17 cellular contexts compared by ENCODE assay signal in genomic region chr19:34320277-34320676, GRCh38. TPM values are rescaled to one million over a fixed set of nuclear protein-coding genes. Genes with fewer than 3 reads are reported as not detected.
DNase-seq lines count a peak whose midpoint lies in the region; ATAC-seq and TF ChIP-seq lines count a peak whose summit lies in the region.
"Had no signal": no experiment of that assay in that cellular context is flagged by ENCODE, and none has a peak within 500 bp of the region (broad histone marks: within the 10 kb centered on the region; RNA-seq: fewer than 3 reads in every experiment).

No MANE protein-coding gene starts in this region.

- no peak for DNase-seq in H9
- DNase-seq in caudate nucleus (lab: John Stamatoyannopoulos, UW), result peak in 2 of 61 donors; percentile 25 to 33
- no peak for DNase-seq in left lung
- no peak for DNase-seq in spleen
- DNase-seq in DMS 273 (lab: John Stamatoyannopoulos, UW; ENCODE audit: unreplicated experiment), result no peak
- no peak for DNase-seq in DMS153 treated with DMSO at 0.1 percent for 48 hours (lab: John Stamatoyannopoulos, UW; ENCODE audit: unreplicated experiment)
- DNase-seq: activated CD4-positive, alpha-beta T cell treated with anti-CD3 and anti-CD28 coated beads for 1 hour; activated naive CD8-positive, alpha-beta T cell treated with anti-CD3 and anti-CD28 coated beads for 36 hours; activated T-cell treated with anti-CD3 and anti-CD28 coated beads for 4 hours; BE2C; central memory CD4-positive, alpha-beta T cell; DMS79; KBM-7; NCI-H1417; upper lobe of left lung had no signal

- H3K36me3 ChIP-seq in left lung (peaks cover 0 to 21% of the 10 kb centered on the region in 2 donors), spleen (peaks cover 0 to 56% (median 31%) of the 10 kb centered on the region in 6 donors)

- H3K23me2 ChIP-seq in H9 (ENCODE audit: insufficient read length, low read depth, low read length, poor library complexity, severe bottlenecking), result no peaks in the 10 kb centered on the region

- H2BK5ac ChIP-seq in H9 (ENCODE audit: insufficient read length, low read length), result no peak overlapping the region

- H3K27me3 Mint-ChIP-seq in H9 (ENCODE audit: low read depth), result no peaks in the 10 kb centered on the region; the same call in 1 of the 2 replicates
- H3K27me3 Mint-ChIP-seq: activated naive CD8-positive, alpha-beta T cell treated with anti-CD3 and anti-CD28 coated beads for 36 hours had no signal

- peak overlapping the region; percentile 56 to 89 (median 73); a peak in 4 of 7 replicates for H3K27ac Mint-ChIP-seq in H9
- H3K27ac Mint-ChIP-seq: activated naive CD8-positive, alpha-beta T cell treated with anti-CD3 and anti-CD28 coated beads for 36 hours had no signal

- TF ChIP-seq POLR2A in spleen (IDR thresholded peaks at IDR 0.05), result no peak

- H3K4me1 Mint-ChIP-seq in H9, result peaks cover 29 to 43% of the 10 kb centered on the region in 2 experiments

- ATAC-seq in left lung, result peak; percentile 12
- no peak for ATAC-seq in HG02870 (IDR thresholded peaks at IDR 0.05; ENCODE audit: unreplicated experiment)
- ATAC-seq in GM21619 (IDR thresholded peaks at IDR 0.05; ENCODE audit: unreplicated experiment), result no peak

- H3K56ac ChIP-seq in H9 (ENCODE audit: insufficient read length, low read depth, low read length), result no peak overlapping the region

- TF ChIP-seq CTCF in H9 (conservative IDR thresholded peaks at IDR 0.05) (no peak), left lung (IDR thresholded peaks at IDR 0.05) (no peak), spleen (IDR thresholded peaks at IDR 0.05 in 8 of 11, conservative IDR thresholded peaks at IDR 0.05 in 3 of 11) (no peak)

- no peaks in the 10 kb centered on the region for H3K79me1 ChIP-seq in H9 (ENCODE audit: insufficient read depth, low read depth, low read length, poor library complexity, severe bottlenecking)

- H3K14ac ChIP-seq in H9 (ENCODE audit: insufficient read depth, low read length), result no peak overlapping the region; the same call in 1 of the 2 replicates

- H3K4me1 ChIP-seq in H9 (ENCODE audit: insufficient read depth, low read length), result peaks cover 5% of the 10 kb centered on the region; the same call in 1 of the 2 replicates
- H3K4me1 ChIP-seq in left lung, result peaks cover 6 to 9% of the 10 kb centered on the region in 2 donors
- H3K4me1 ChIP-seq in spleen, result peaks cover 15 to 53% (median 43%) of the 10 kb centered on the region in 6 donors
- H3K4me1 ChIP-seq: BE2C had no signal

- H3K18ac ChIP-seq in H9 (ENCODE audit: insufficient read length, low read depth, low read length), result no peak overlapping the region

- H2BK120ac ChIP-seq in H9 (ENCODE audit: low read depth, low read length, poor library complexity, severe bottlenecking), result no peak overlapping the region

- no peak overlapping the region for H3K4me3 Mint-ChIP-seq in H9
- H3K4me3 Mint-ChIP-seq: activated naive CD8-positive, alpha-beta T cell treated with anti-CD3 and anti-CD28 coated beads for 36 hours had no signal

- H2AFZ ChIP-seq in H9 (ENCODE audit: low read length), result no peak overlapping the region

- H3K79me2 ChIP-seq in H9 (ENCODE audit: insufficient read depth, low read length), result no peaks in the 10 kb centered on the region; the same call in 1 of the 2 replicates

- no peak overlapping the region for H3K9ac ChIP-seq in H9 (ENCODE audit: extremely low read depth, insufficient read length, low read length)

- intact Hi-C loops in left lung (cut with DNase I), result no loop called here
- intact Hi-C loops in spleen (cut with DNase I; ENCODE audit: low total_unique reads), result no loop called here

- H3K36me3 Mint-ChIP-seq in H9 (ENCODE audit: insufficient read depth in 1 of 3, low read depth in 3 of 3), result peaks cover 15 to 31% (median 23%) of the 10 kb centered on the region in 3 experiments; a peak in 6 of 7 replicates

- no peak overlapping the region for H3K4ac ChIP-seq in H9 (ENCODE audit: low read depth, low read length)

- H3K4me2 ChIP-seq in H9 (ENCODE audit: insufficient read depth, insufficient read length, low read length), result no peak overlapping the region

- H2BK20ac ChIP-seq in H9 (ENCODE audit: low read depth, low read length, poor library complexity, severe bottlenecking), result no peak overlapping the region

- no peaks in the 10 kb centered on the region; a peak in 1 of 5 replicates for H3K9me3 Mint-ChIP-seq in H9
- H3K9me3 Mint-ChIP-seq: activated naive CD8-positive, alpha-beta T cell treated with anti-CD3 and anti-CD28 coated beads for 36 hours had no signal

- no peak overlapping the region for H3K23ac ChIP-seq in H9 (ENCODE audit: insufficient read length, low read depth, low read length)

- no peak overlapping the region for H4K5ac ChIP-seq in H9 (ENCODE audit: insufficient read length, low read depth, low read length)

- H2BK12ac ChIP-seq in H9 (ENCODE audit: insufficient read length, low read depth, low read length), result no peak overlapping the region

- H3K27ac ChIP-seq in H9 (ENCODE audit: insufficient read length, low read depth, low read length) (no peak overlapping the region), caudate nucleus (ENCODE audit: low read depth, low read length) (peak overlapping the region; percentile 74), left lung (no peak overlapping the region), spleen (peak overlapping the region in 5 of 8 donors; percentile 0 to 81 (median 7))

- H4K8ac ChIP-seq in H9 (replicated peaks; ENCODE audit: insufficient read length, low read depth, low read length), result no peak overlapping the region

- H3K27me3 ChIP-seq in H9 (ENCODE audit: insufficient read depth, low read length), result no peaks in the 10 kb centered on the region
- no peaks in the 10 kb centered on the region for H3K27me3 ChIP-seq in left lung
- H3K27me3 ChIP-seq in spleen (replicated peaks in 1 of 7), result no peaks in the 10 kb centered on the region
- H3K27me3 ChIP-seq: BE2C, upper lobe of left lung had no signal

- H3K9me3 ChIP-seq in H9 (ENCODE audit: control insufficient read depth, low read depth, low read length), result no peaks in the 10 kb centered on the region
- no peaks in the 10 kb centered on the region for H3K9me3 ChIP-seq in left lung
- no peaks in the 10 kb centered on the region for H3K9me3 ChIP-seq in spleen
- H3K9me3 ChIP-seq: BE2C, upper lobe of left lung had no signal

- H3T11ph ChIP-seq in H9 (ENCODE audit: low read length), result no peak overlapping the region

- no peak overlapping the region for H4K91ac ChIP-seq in H9 (ENCODE audit: insufficient read length, low read depth, low read length)

- no CpG with 5 or more reads among the region's 7 CpGs for WGBS in H9 (ENCODE audit: extremely low coverage, insufficient read length, low lambda C conversion rate)
- WGBS in spleen, 5 donors, result 68 to 75% (median 74%) methylated on average over 7 of the region's 7 CpGs

- H2AK5ac ChIP-seq in H9 (ENCODE audit: insufficient read length, low read length), result no peak overlapping the region

- H3K4me3 ChIP-seq in left lung (no peak overlapping the region), spleen (no peak overlapping the region)
- H3K4me3 ChIP-seq: upper lobe of left lung had no signal

- H4K20me1 ChIP-seq in H9 (ENCODE audit: control insufficient read depth, insufficient read depth, insufficient read length), result no peaks in the 10 kb centered on the region

- no peak overlapping the region for H2BK15ac ChIP-seq in H9 (ENCODE audit: low read depth, low read length)

RNA-seq across cellular contexts. Expression of gene GPI, which starts 44.7 kb away (rescaled TPM):
- total RNA-seq in H9 (2021), result 373 and 381 TPM in 2 replicates
- total RNA-seq in left lung, result 100 to 1,000 TPM; 189 to 248 TPM
- 100 to 1,000 TPM in 6 of 7 donors, 10 to 100 TPM in 1; 96.6 to 257 (median 171) TPM for total RNA-seq in spleen
- 10 to 100 TPM; 57.5 to 76.9 (median 63.7) TPM for polyA plus RNA-seq in spleen

Comparison
In these comparisons a context has a peak if more than half of its experiments do, and no peak if none do; other contexts are left out.
1. H3K27ac ChIP-seq: peak in caudate nucleus (single experiment) and spleen (5 of 8); none in H9 (single experiment) and left lung (0 of 2).